ENCODE assay signal across 23 cellular contexts in genomic region chr13:93144031-93144430, GRCh38.
"Had no signal": no experiment of that assay in that cellular context is flagged by ENCODE, and none has a peak within 500 bp of the region (broad histone marks: within the 10 kb centered on the region; RNA-seq: fewer than 3 reads in every experiment).

No MANE protein-coding gene starts in this region.

- H3K27ac Mint-ChIP-seq: IgD-negative memory B cell had no signal

- FAIRE-seq: HTR-8/SVneo, K562 had no signal

- H3K9me3 ChIP-seq: SK-N-SH had no signal

- ATAC-seq: K562 had no signal

- H3K27me3 Mint-ChIP-seq: IgD-negative memory B cell had no signal

- DNase-seq: Kasumi-1, MV-4-11, NCI-H1048, NCI-H1105, NCI-H1417, NCI-H1436 treated with DMSO at 0.1 percent for 48 hours, NCI-H1694, NCI-H187 treated with DMSO at 0.1 percent for 48 hours, NCI-H2029 treated with DMSO at 0.1 percent for 48 hours, NCI-H2171 treated with DMSO at 0.1 percent for 48 hours, NCI-H345, NCI-H446 treated with DMSO at 0.1 percent for 48 hours, NCI-H510A treated with DMSO at 0.1 percent for 48 hours, NCI-H69, NCI-H774, Right ventricle myocardium superior, RPMI8226, SK-N-SH had no signal

- H3K4me3 ChIP-seq: K562 had no signal

- H3K4me3 Mint-ChIP-seq: IgD-negative memory B cell had no signal

- H3K27ac ChIP-seq: HL-60, KMS-11 had no signal

- H3K36me3 Mint-ChIP-seq: IgD-negative memory B cell had no signal

- H3K4me1 Mint-ChIP-seq: IgD-negative memory B cell had no signal
